ENCODE assay signal across 1 cellular context in genomic region chr1:96747565-96747964, GRCh38.
TF ChIP-seq lines count a peak whose summit lies in the region.

No MANE protein-coding gene starts in this region.

TF ChIP-seq in GM23338, 12 proteins besides CTCF, POLR2A, EP300 and RAD21 (continued from another document):
- TF ChIP-seq ZNF462 (CRISPR knock-in tag; IDR thresholded peaks at IDR 0.05), result no peak
- no peak for TF ChIP-seq ETS1 (IDR thresholded peaks at IDR 0.05)
TF ChIP-seq in GM23338: peak in this region for 0.
